10 cellular contexts compared by ENCODE assay signal in the genomic region with DNA sequence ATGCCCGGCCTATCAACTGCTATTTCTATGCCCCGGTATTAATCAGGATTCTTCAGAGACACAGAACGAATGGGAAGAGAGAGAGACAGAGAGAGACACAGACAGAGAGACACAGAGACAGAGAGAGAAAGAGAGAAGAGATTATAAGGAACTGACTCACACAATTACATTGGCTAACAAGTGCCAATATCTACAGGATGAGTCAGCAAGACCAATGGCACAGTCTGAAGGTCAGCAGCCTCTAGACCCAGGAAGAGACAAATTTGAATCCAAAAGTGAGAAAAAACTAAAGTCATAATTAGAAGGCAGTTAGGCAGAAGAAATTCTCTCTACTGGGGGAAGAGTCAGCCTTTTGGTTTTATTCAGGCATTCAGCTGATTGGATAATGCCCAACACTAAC.
DNase-seq lines count a peak whose midpoint lies in the region; ATAC-seq, FAIRE-seq and TF ChIP-seq lines count a peak whose summit lies in the region.
"Had no signal": no experiment of that assay in that cellular context is flagged by ENCODE, and none has a peak within 500 bp of the region (broad histone marks: within the 10 kb centered on the region; RNA-seq: fewer than 3 reads in every experiment).

No MANE protein-coding gene starts in this region.

- dilution Hi-C loops in IMR-90 (cut with HindIII; ENCODE audit: low sequenced_read_pairs, unreplicated experiment), result no loop called here

- H3K27ac Mint-ChIP-seq in astrocyte (ENCODE audit: unreplicated experiment), result no peak overlapping the region
- H3K27ac Mint-ChIP-seq in T-helper 2 cell treated with Interferon-gamma antibody and Interleukin-4, amounts not matched to agents 5 μg/mL and 100 μg/mL, for 36 hours, result no peak overlapping the region
- H3K27ac Mint-ChIP-seq: T-helper 17 cell had no signal

- peak; percentile 37 for DNase-seq in DMS53 treated with DMSO at 0.1 percent for 48 hours (lab: John Stamatoyannopoulos, UW; ENCODE audit: unreplicated experiment)
- peak; percentile 70 for DNase-seq in IMR-90
- DNase-seq in astrocyte (ENCODE audit: low read depth), result peak; percentile 79
- DNase-seq in lung microvascular endothelial cell (ENCODE audit: low read depth in 2 of 2), result peak; percentile 5 to 58
- DNase-seq in GF-D8 (lab: John Stamatoyannopoulos, UW), result no peak
- DNase-seq in T-helper 2 cell treated with Interferon-gamma antibody and Interleukin-4, amounts not matched to agents 5 μg/mL and 100 μg/mL, for 36 hours (ENCODE audit: low spot score), result no peak
- DNase-seq in sigmoid colon, result no peak
- no peak for DNase-seq in stimulated activated CD4-positive, alpha-beta T cell treated with anti-CD3 and anti-CD28 coated beads, Interleukin-12 subunit alpha, Interleukin-12 subunit beta, amount 100 ng/mL, for 4 hours
- DNase-seq: kidney, T-helper 17 cell had no signal

- H2BK120ac ChIP-seq in IMR-90 (ENCODE audit: low read depth, low read length), result no peak overlapping the region

- H3K18ac ChIP-seq in IMR-90 (ENCODE audit: low read depth, low read length), result no peak overlapping the region

- H3K23ac ChIP-seq in IMR-90 (ENCODE audit: low read depth, low read length), result no peak overlapping the region

- H2BK5ac ChIP-seq in IMR-90 (ENCODE audit: low read depth, low read length, poor library complexity, severe bottlenecking), result no peak overlapping the region

- CTCF ChIA-PET in IMR-90 (lab: Yijun Ruan, JAX), result interaction anchor here (0.6 kb wide), 1 partner anchor 294 kb away, joined by 3 read pairs; no protein-coding TSS in a partner anchor

- no peak overlapping the region for H3K56ac ChIP-seq in IMR-90 (ENCODE audit: extremely low read depth, insufficient read depth, low read length)

- H3K79me1 ChIP-seq in IMR-90 (ENCODE audit: low read depth in 1 of 2, low read length in 2 of 2), result no peaks in the 10 kb centered on the region

- no peaks in the 10 kb centered on the region for H3K9me1 ChIP-seq in IMR-90 (ENCODE audit: insufficient read depth, low read length)

- peak; percentile 68 for FAIRE-seq in astrocyte (lab: Jason Lieb, UNC)
- FAIRE-seq: kidney had no signal

- no peak overlapping the region for H2BK15ac ChIP-seq in IMR-90 (ENCODE audit: low read depth, low read length)

- TF ChIP-seq POLR2A in IMR-90 (IDR thresholded peaks at IDR 0.05; ENCODE audit: low read depth, low read length) (no peak), sigmoid colon (IDR thresholded peaks at IDR 0.05) (no peak)

- no peak overlapping the region for H2BK20ac ChIP-seq in IMR-90 (ENCODE audit: low read depth, low read length)

- H4K8ac ChIP-seq in IMR-90 (ENCODE audit: low read depth in 2 of 2, low read length in 2 of 2), result no peak overlapping the region

- H4K5ac ChIP-seq in IMR-90 (ENCODE audit: low read depth, low read length), result no peak overlapping the region

- peak; percentile 69 for ATAC-seq in IMR-90 (ENCODE audit: low read depth)
- ATAC-seq: T-helper 17 cell had no signal

- no peak overlapping the region for H3K27ac ChIP-seq in IMR-90 (ENCODE audit: insufficient read depth, low read length)
- no peak overlapping the region for H3K27ac ChIP-seq in astrocyte (ENCODE audit: low read depth, low read length)
- H3K27ac ChIP-seq in sigmoid colon, result no peak overlapping the region

- H3K4me2 ChIP-seq in IMR-90 (ENCODE audit: low read depth, low read length), result no peak overlapping the region; the same call in 1 of the 2 replicates
- peak overlapping the region; percentile 3 for H3K4me2 ChIP-seq in astrocyte (ENCODE audit: low read length)

- no TSS peak for BruUV-seq in IMR-90 (replicated peaks; lab: Mats Ljungman, UMichigan)

- POLR2A ChIA-PET in IMR-90 (lab: Charles Lee; ENCODE audit: unreplicated experiment), result no interaction called here

- TF ChIP-seq RAD21 in IMR-90 (IDR thresholded peaks at IDR 0.05; ENCODE audit: low read length), result no peak

- H2AFZ ChIP-seq in IMR-90 (replicated peaks; ENCODE audit: low read length, poor library complexity), result no peak overlapping the region
- no peak overlapping the region for H2AFZ ChIP-seq in astrocyte (ENCODE audit: low read depth, low read length)

- TF ChIP-seq EP300 in sigmoid colon (IDR thresholded peaks at IDR 0.05), result no peak

- H3K9ac ChIP-seq in IMR-90 (ENCODE audit: low read depth, low read length) (no peak overlapping the region), astrocyte (ENCODE audit: low read length) (no peak overlapping the region)

- no peak overlapping the region for H3K14ac ChIP-seq in IMR-90 (replicated peaks; ENCODE audit: low read depth, low read length)

- no peak overlapping the region for H3K4me3 ChIP-seq in IMR-90 (ENCODE audit: insufficient read depth, low read depth, low read length)
- no peak overlapping the region for H3K4me3 ChIP-seq in astrocyte (ENCODE audit: insufficient read depth, low read depth, low read length)
- H3K4me3 ChIP-seq in sigmoid colon, result no peak overlapping the region

- H3K4ac ChIP-seq in IMR-90 (ENCODE audit: low read depth, low read length), result no peak overlapping the region

- H4K20me1 ChIP-seq in IMR-90 (ENCODE audit: insufficient read depth, low read length) (no peaks in the 10 kb centered on the region), astrocyte (ENCODE audit: insufficient read depth, low read length) (no peaks in the 10 kb centered on the region)

- H2AK9ac ChIP-seq in IMR-90 (replicated peaks; ENCODE audit: low read depth, low read length, poor library complexity), result no peak overlapping the region

- 100% methylated on average over 3 of the region's 3 CpGs; no CpG with 5 or more reads in 1 of the 2 experiments for WGBS in IMR-90 (ENCODE audit: extremely low coverage in 2 of 2, insufficient read length in 1 of 2), 2 experiments
- WGBS in sigmoid colon, 2 donors, result 91 to 96% methylated on average over 3 of the region's 3 CpGs

- intact Hi-C loops in IMR-90 (cut with micrococcal nuclease) (no loop called here), sigmoid colon (cut with DNase I) (no loop called here)

- no peak overlapping the region for H4K91ac ChIP-seq in IMR-90 (ENCODE audit: insufficient read depth, low read depth, low read length)

- H3K9me3 ChIP-seq in IMR-90 (ENCODE audit: control insufficient read depth, insufficient read depth, low read length) (no peaks in the 10 kb centered on the region), astrocyte (ENCODE audit: insufficient read depth, low read depth, low read length) (no peaks in the 10 kb centered on the region), sigmoid colon (peaks cover 0 to 1% (median 0%) of the 10 kb centered on the region in 4 donors)

- H3K36me3 ChIP-seq in IMR-90 (ENCODE audit: control insufficient read depth, insufficient read depth, low read length) (no peaks in the 10 kb centered on the region), astrocyte (ENCODE audit: insufficient read depth, low read length) (no peaks in the 10 kb centered on the region), sigmoid colon (no peaks in the 10 kb centered on the region)

- in situ Hi-C loops in IMR-90 (cut with MboI; ENCODE audit: low sequenced_read_pairs), result no loop called here

- 0 out of 2 replicates have a peak, but pooled peaks cover 2% of the 10 kb centered on the region for H3K4me1 ChIP-seq in IMR-90 (ENCODE audit: control insufficient read depth, insufficient read depth, low read length)
- no peaks in the 10 kb centered on the region for H3K4me1 ChIP-seq in astrocyte (ENCODE audit: insufficient read depth, low read length)
- H3K4me1 ChIP-seq in sigmoid colon, result no peaks in the 10 kb centered on the region

- peaks cover 14% of the 10 kb centered on the region for H3K4me1 Mint-ChIP-seq in astrocyte (ENCODE audit: low read depth, unreplicated experiment)
- peaks cover 3% of the 10 kb centered on the region for H3K4me1 Mint-ChIP-seq in T-helper 2 cell treated with Interferon-gamma antibody and Interleukin-4, amounts not matched to agents 5 μg/mL and 100 μg/mL, for 36 hours (ENCODE audit: low read depth)

- H3K36me3 Mint-ChIP-seq in astrocyte (ENCODE audit: low read depth, unreplicated experiment), result no peaks in the 10 kb centered on the region
- peaks cover 5% of the 10 kb centered on the region for H3K36me3 Mint-ChIP-seq in T-helper 2 cell treated with Interferon-gamma antibody and Interleukin-4, amounts not matched to agents 5 μg/mL and 100 μg/mL, for 36 hours (ENCODE audit: low read depth)

- no peaks in the 10 kb centered on the region for H3K79me2 ChIP-seq in astrocyte (ENCODE audit: insufficient read depth, low read length)

- TF ChIP-seq CTCF in IMR-90 (conservative IDR thresholded peaks at IDR 0.05; ENCODE audit: low read depth, low read length) (no peak), astrocyte (IDR thresholded peaks at IDR 0.05; ENCODE audit: insufficient read depth, low read depth, low read length) (no peak), sigmoid colon (IDR thresholded peaks at IDR 0.05) (no peak)

- H2AK5ac ChIP-seq in IMR-90 (ENCODE audit: low read depth, low read length), result no peak overlapping the region

- H3K9me3 Mint-ChIP-seq in astrocyte (ENCODE audit: unreplicated experiment), result no peaks in the 10 kb centered on the region
- no peaks in the 10 kb centered on the region for H3K9me3 Mint-ChIP-seq in T-helper 2 cell treated with Interferon-gamma antibody and Interleukin-4, amounts not matched to agents 5 μg/mL and 100 μg/mL, for 36 hours

- H3K27me3 ChIP-seq in IMR-90 (ENCODE audit: control insufficient read depth, insufficient read depth, low read length) (no peaks in the 10 kb centered on the region), astrocyte (ENCODE audit: insufficient read depth, low read length) (no peaks in the 10 kb centered on the region), sigmoid colon (no peaks in the 10 kb centered on the region)

- no peaks in the 10 kb centered on the region for H3K27me3 Mint-ChIP-seq in astrocyte (ENCODE audit: low read depth, unreplicated experiment)
- H3K27me3 Mint-ChIP-seq in T-helper 2 cell treated with Interferon-gamma antibody and Interleukin-4, amounts not matched to agents 5 μg/mL and 100 μg/mL, for 36 hours (ENCODE audit: low read depth), result no peaks in the 10 kb centered on the region
- H3K27me3 Mint-ChIP-seq: T-helper 17 cell had no signal

- no peak overlapping the region for H3K4me3 Mint-ChIP-seq in astrocyte (ENCODE audit: unreplicated experiment)
- no peak overlapping the region for H3K4me3 Mint-ChIP-seq in T-helper 2 cell treated with Interferon-gamma antibody and Interleukin-4, amounts not matched to agents 5 μg/mL and 100 μg/mL, for 36 hours
- H3K4me3 Mint-ChIP-seq: T-helper 17 cell had no signal

TF ChIP-seq in IMR-90, 13 proteins besides CTCF, POLR2A, EP300 and RAD21:
- TF ChIP-seq CEBPB (IDR thresholded peaks at IDR 0.05; ENCODE audit: low read depth, low read length) (0 out of 2 replicates have a peak, but pooled peaks have one; percentile 22), MAZ (IDR thresholded peaks at IDR 0.05; ENCODE audit: borderline replicate concordance, low read depth, low read length) (no peak), FOS (IDR thresholded peaks at IDR 0.05; ENCODE audit: low read depth, low read length) (peak; percentile 26; the same call in 1 of the 2 replicates), RCOR1 (IDR thresholded peaks at IDR 0.05; ENCODE audit: insufficient replicate concordance, low read length) (no peak), SMC3 (IDR thresholded peaks at IDR 0.05; ENCODE audit: low read depth, low read length) (no peak), RFX5 (IDR thresholded peaks at IDR 0.05; ENCODE audit: low read depth, low read length) (no peak), NFE2L2 (IDR thresholded peaks at IDR 0.05; ENCODE audit: low read depth, low read length) (peak; percentile 62)

Comparison
In these comparisons a context has a peak if more than half of its experiments do, and no peak if none do; other contexts are left out.
1. DNase-seq: peak in DMS53 treated with DMSO at 0.1 percent for 48 hours (single experiment), IMR-90 (single experiment), astrocyte (single experiment) and lung microvascular endothelial cell (2 of 2); none in GF-D8 (single experiment), T-helper 2 cell treated with Interferon-gamma antibody and Interleukin-4, amounts not matched to agents 5 μg/mL and 100 μg/mL, for 36 hours (single experiment), sigmoid colon (single experiment) and stimulated activated CD4-positive, alpha-beta T cell treated with anti-CD3 and anti-CD28 coated beads, Interleukin-12 subunit alpha, Interleukin-12 subunit beta, amount 100 ng/mL, for 4 hours (single experiment).